ENCODE assay signal across 1 cellular context in the genomic region with DNA sequence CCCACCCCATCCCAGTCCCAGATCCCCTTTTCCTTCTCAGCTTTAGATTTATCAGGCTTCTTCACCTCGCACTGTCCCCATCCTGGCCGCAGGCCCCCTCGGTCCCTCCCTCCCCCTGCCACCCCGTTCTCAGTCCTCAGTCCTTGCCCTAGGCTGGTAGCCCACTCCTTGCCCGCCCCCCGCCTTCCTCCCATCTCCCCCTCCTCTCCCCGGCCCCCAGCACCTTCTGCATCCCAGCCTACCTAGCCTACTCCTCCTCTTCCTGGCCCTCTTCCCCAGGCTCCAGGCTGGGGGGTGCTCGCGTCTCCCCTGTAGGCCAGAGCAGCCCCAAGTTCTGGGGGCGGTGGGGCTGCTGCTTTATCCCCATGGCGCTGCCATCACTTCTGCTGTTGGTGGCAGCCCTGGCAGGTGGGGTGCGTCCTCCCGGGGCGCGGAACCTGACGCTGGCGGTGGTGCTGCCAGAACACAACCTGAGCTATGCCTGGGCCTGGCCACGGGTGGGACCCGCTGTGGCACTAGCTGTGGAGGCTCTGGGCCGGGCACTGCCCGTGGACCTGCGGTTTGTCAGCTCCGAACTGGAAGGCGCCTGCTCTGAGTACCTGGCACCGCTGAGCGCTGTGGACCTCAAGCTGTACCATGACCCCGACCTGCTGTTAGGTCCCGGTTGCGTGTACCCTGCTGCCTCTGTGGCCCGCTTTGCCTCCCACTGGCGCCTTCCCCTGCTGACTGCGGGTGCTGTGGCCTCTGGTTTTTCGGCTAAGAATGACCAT.
TF ChIP-seq lines count a peak whose summit lies in the region.

No MANE protein-coding gene starts in this region.

TF ChIP-seq in H1, 55 proteins besides CTCF, POLR2A, EP300 and RAD21:
- TF ChIP-seq BCL11A (IDR thresholded peaks at IDR 0.05; ENCODE audit: low read depth in 2 of 2, low read length in 2 of 2) (no peak), CHD2 (IDR thresholded peaks at IDR 0.05; ENCODE audit: low read length) (no peak), TAF1 (IDR thresholded peaks at IDR 0.05; ENCODE audit: low read depth, low read length) (no peak), SUZ12 (IDR thresholded peaks at IDR 0.05; ENCODE audit: low read length) (no peak), CHD7 (IDR thresholded peaks at IDR 0.05; ENCODE audit: insufficient replicate concordance, low read length) (no peak), TAF7 (optimal IDR thresholded peaks at IDR 0.05; ENCODE audit: borderline replicate concordance, low read depth, low read length) (no peak), RXRA (IDR thresholded peaks at IDR 0.05; ENCODE audit: insufficient read depth, low read depth, low read length) (no peak), SP2 (IDR thresholded peaks at IDR 0.05; ENCODE audit: low read length) (no peak), TBP (IDR thresholded peaks at IDR 0.05; ENCODE audit: low read depth, low read length) (no peak)
